13 cellular contexts compared by ENCODE assay signal in the genomic region with DNA sequence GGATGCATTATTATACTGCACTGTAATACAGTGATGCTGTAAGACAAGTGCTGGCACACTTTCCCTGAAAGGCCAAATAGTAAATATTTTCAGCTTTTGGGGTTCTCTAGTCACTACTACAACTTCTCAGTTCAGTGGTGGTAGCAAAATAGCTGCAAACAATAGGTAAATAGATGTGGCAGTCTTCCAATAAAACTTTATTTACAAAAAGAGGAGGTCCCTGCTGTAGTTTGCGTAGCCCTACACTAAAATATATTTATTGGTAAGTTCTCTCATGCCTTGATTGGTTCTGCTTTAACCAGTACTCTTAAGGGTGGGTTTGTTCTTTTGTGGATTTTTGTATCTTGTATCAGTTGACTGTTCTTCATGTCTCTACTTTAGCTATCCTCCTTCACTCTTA. TPM values are rescaled to one million over a fixed set of nuclear protein-coding genes. Genes with fewer than 3 reads are reported as not detected.
DNase-seq lines count a peak whose midpoint lies in the region; ATAC-seq, FAIRE-seq and TF ChIP-seq lines count a peak whose summit lies in the region.
"Had no signal": no experiment of that assay in that cellular context is flagged by ENCODE, and none has a peak within 500 bp of the region (broad histone marks: within the 10 kb centered on the region; RNA-seq: fewer than 3 reads in every experiment).

No MANE protein-coding gene starts in this region.

- H3K27ac Mint-ChIP-seq in stimulated activated effector memory CD8-positive, alpha-beta T cell treated with anti-CD3 and anti-CD28 coated beads, Interleukin-12 subunit alpha, Interleukin-12 subunit beta, amount 100 ng/mL, for 72 hours: peak overlapping the region; percentile 10

- H3K9me3 Mint-ChIP-seq in activated T-cell treated with anti-CD3 and anti-CD28 coated beads, Interleukin-2, amount 50 U/mL, for 4 hours: no peaks in the 10 kb centered on the region
- no peaks in the 10 kb centered on the region for H3K9me3 Mint-ChIP-seq in stimulated activated effector memory CD8-positive, alpha-beta T cell treated with anti-CD3 and anti-CD28 coated beads, Interleukin-12 subunit alpha, Interleukin-12 subunit beta, amount 100 ng/mL, for 72 hours

- H3K36me3 Mint-ChIP-seq in activated T-cell treated with anti-CD3 and anti-CD28 coated beads, Interleukin-2, amount 50 U/mL, for 4 hours (ENCODE audit: insufficient read depth): peaks cover 42% of the 10 kb centered on the region
- H3K36me3 Mint-ChIP-seq in stimulated activated effector memory CD8-positive, alpha-beta T cell treated with anti-CD3 and anti-CD28 coated beads, Interleukin-12 subunit alpha, Interleukin-12 subunit beta, amount 100 ng/mL, for 72 hours: peaks cover 100% of the 10 kb centered on the region

- peaks cover 77% of the 10 kb centered on the region for H3K4me1 Mint-ChIP-seq in activated T-cell treated with anti-CD3 and anti-CD28 coated beads, Interleukin-2, amount 50 U/mL, for 4 hours (ENCODE audit: low read depth)
- peaks cover 62% of the 10 kb centered on the region for H3K4me1 Mint-ChIP-seq in stimulated activated effector memory CD8-positive, alpha-beta T cell treated with anti-CD3 and anti-CD28 coated beads, Interleukin-12 subunit alpha, Interleukin-12 subunit beta, amount 100 ng/mL, for 72 hours

- 88% methylated on average over 1 of the region's 1 CpG for WGBS in esophagus muscularis mucosa

- no peak for ATAC-seq in activated T-cell treated with anti-CD3 and anti-CD28 coated beads, Interleukin-2, amount 50 U/mL, for 4 hours
- no peak for ATAC-seq in stimulated activated effector memory CD8-positive, alpha-beta T cell treated with anti-CD3 and anti-CD28 coated beads, Interleukin-12 subunit alpha, Interleukin-12 subunit beta, amount 100 ng/mL, for 72 hours
- no peak for ATAC-seq in GM21528 (IDR thresholded peaks at IDR 0.05; ENCODE audit: low FRiP score, unreplicated experiment)

- FAIRE-seq in RCC 7860 (lab: Jason Lieb, UNC): no peak
- FAIRE-seq in HTR-8/SVneo (lab: Jason Lieb, UNC): no peak
- FAIRE-seq: H1 had no signal

- DNase-seq in activated T-cell treated with anti-CD3 and anti-CD28 coated beads, Interleukin-2, amount 50 U/mL, for 4 hours: no peak
- DNase-seq in activated T-cell treated with anti-CD3 and anti-CD28 coated beads, Interleukin-2, amount 50 U/mL, for 48 hours: no peak
- DNase-seq in RCC 7860 (ENCODE audit: low spot score) (peak; percentile 9), esophagus muscularis mucosa (ENCODE audit: extremely low spot score) (no peak), NCI-H774 (lab: John Stamatoyannopoulos, UW) (no peak), HTR-8/SVneo (ENCODE audit: insufficient read length, low spot score) (no peak)
- DNase-seq in stimulated activated effector memory CD8-positive, alpha-beta T cell treated with anti-CD3 and anti-CD28 coated beads, Interleukin-12 subunit alpha, Interleukin-12 subunit beta, amount 100 ng/mL, for 72 hours (ENCODE audit: low spot score in 2 of 2): no peak
- DNase-seq: anterior cingulate cortex; MM.1S; stimulated activated CD4-positive, alpha-beta T cell treated with anti-CD3 and anti-CD28 coated beads, Interleukin-15, amount 100 ng/mL, for 24 hours had no signal

- H3K9me3 ChIP-seq in esophagus muscularis mucosa: no peaks in the 10 kb centered on the region
- H3K9me3 ChIP-seq: neutrophil had no signal

- H3K27me3 ChIP-seq in esophagus muscularis mucosa: no peaks in the 10 kb centered on the region
- H3K27me3 ChIP-seq: neutrophil had no signal

- H3K4me1 ChIP-seq in esophagus muscularis mucosa: peaks cover 57 to 92% (median 88%) of the 10 kb centered on the region in 4 donors

- no peak overlapping the region for H3K4me3 ChIP-seq in esophagus muscularis mucosa

- no peak for TF ChIP-seq EP300 in esophagus muscularis mucosa (IDR thresholded peaks at IDR 0.05)

- intact Hi-C loops in esophagus muscularis mucosa (cut with DNase I): no loop called here

- no peak for TF ChIP-seq POLR2A in esophagus muscularis mucosa (IDR thresholded peaks at IDR 0.05; ENCODE audit: low read depth)

- H3K27me3 Mint-ChIP-seq in activated T-cell treated with anti-CD3 and anti-CD28 coated beads, Interleukin-2, amount 50 U/mL, for 4 hours (ENCODE audit: low read depth): no peaks in the 10 kb centered on the region

- peak overlapping the region; percentile 58 for H3K4me3 Mint-ChIP-seq in activated T-cell treated with anti-CD3 and anti-CD28 coated beads, Interleukin-2, amount 50 U/mL, for 4 hours
- H3K4me3 Mint-ChIP-seq in stimulated activated effector memory CD8-positive, alpha-beta T cell treated with anti-CD3 and anti-CD28 coated beads, Interleukin-12 subunit alpha, Interleukin-12 subunit beta, amount 100 ng/mL, for 72 hours: peak overlapping the region; percentile 44

- H3K36me3 ChIP-seq in esophagus muscularis mucosa: no peaks in the 10 kb centered on the region
- H3K36me3 ChIP-seq: neutrophil had no signal

- TF ChIP-seq CTCF in esophagus muscularis mucosa (IDR thresholded peaks at IDR 0.05): no peak

- H3K27ac ChIP-seq in esophagus muscularis mucosa (replicated peaks in 1 of 4): peak overlapping the region in 3 of 4 donors; percentile 37 to 54 (median 43)
- H3K27ac ChIP-seq: neutrophil had no signal

RNA-seq across cellular contexts. Expression of a gene that starts 7.8 kb away (rescaled TPM):
- total RNA-seq in activated T-cell treated with anti-CD3 and anti-CD28 coated beads, Interleukin-2, amount 50 U/mL, for 4 hours: 100 to 1,000 TPM; 371 to 409 (median 377) TPM
- 100 to 1,000 TPM in 1 of 4 donors, 10 to 100 TPM in 3; 93.6 to 125 (median 94.0) TPM for total RNA-seq in esophagus muscularis mucosa
